Comparison of ENCODE assay signal across 10 cellular contexts in the genomic region with DNA sequence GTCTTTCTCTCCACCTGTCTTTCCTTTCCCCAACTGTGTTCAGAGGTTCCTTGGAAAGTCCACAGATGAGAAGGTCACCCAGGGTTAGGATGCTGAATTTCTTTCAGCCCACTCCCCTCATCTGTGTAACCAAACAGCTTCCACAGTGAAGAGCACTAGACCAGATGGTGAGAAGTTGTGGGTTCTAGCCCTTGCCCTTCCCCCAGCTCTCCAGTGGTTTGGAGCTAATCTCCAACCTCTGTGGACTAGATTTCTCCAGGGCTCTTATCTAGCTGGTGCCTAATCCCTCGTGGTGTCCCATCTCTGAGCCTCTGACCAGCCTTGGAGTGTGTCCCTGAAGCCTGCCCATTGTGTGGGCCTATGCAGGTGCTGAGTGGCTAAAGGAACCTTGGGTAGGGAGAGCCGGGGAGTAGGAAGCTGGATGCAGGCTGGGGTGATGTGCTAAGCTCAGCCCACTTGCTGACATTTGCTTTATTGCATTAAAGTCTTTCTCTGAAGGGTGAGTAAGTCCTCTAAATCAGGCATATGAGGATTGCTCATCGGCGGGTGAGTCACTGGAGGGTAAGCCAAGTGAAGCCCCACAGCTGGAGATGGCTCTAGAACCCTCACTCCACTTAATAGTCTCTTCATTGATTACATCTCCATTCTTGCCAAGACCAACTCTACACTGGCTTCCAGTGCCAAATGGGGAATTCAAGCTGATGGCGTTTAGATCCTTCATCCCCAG. TPM values are rescaled to one million over a fixed set of nuclear protein-coding genes. Genes with fewer than 3 reads are reported as not detected.
DNase-seq lines count a peak whose midpoint lies in the region; ATAC-seq and TF ChIP-seq lines count a peak whose summit lies in the region.
"Had no signal": no experiment of that assay in that cellular context is flagged by ENCODE, and none has a peak within 500 bp of the region (broad histone marks: within the 10 kb centered on the region; RNA-seq: fewer than 3 reads in every experiment).

No MANE protein-coding gene starts in this region.

- intact Hi-C loops in naive thymus-derived CD4-positive, alpha-beta T cell (cut with micrococcal nuclease) = no loop called here

- no peak overlapping the region for H3K4me3 ChIP-seq in NB4 (ENCODE audit: low read depth, low read length)
- no peak overlapping the region for H3K4me3 ChIP-seq in naive thymus-derived CD4-positive, alpha-beta T cell (ENCODE audit: low read length)

- H3K27ac Mint-ChIP-seq in naive thymus-derived CD4-positive, alpha-beta T cell = peak overlapping the region in 1 of 9 donors; percentile 52

- H3K4me1 Mint-ChIP-seq in naive thymus-derived CD4-positive, alpha-beta T cell = peaks cover 0 to 48% (median 0%) of the 10 kb centered on the region in 7 donors

- no peak for TF ChIP-seq CTCF in NB4 (IDR thresholded peaks at IDR 0.05; ENCODE audit: low read depth, low read length)

- H3K4me1 ChIP-seq in naive thymus-derived CD4-positive, alpha-beta T cell (ENCODE audit: control insufficient read depth in 2 of 2, insufficient read depth in 2 of 2, low read length in 2 of 2) = no peaks in the 10 kb centered on the region

- H3K36me3 ChIP-seq in naive thymus-derived CD4-positive, alpha-beta T cell (ENCODE audit: control insufficient read depth in 2 of 3, insufficient read depth in 3 of 3, low read length in 3 of 3) = no peaks in the 10 kb centered on the region

- H3K9me3 ChIP-seq in naive thymus-derived CD4-positive, alpha-beta T cell (ENCODE audit: control insufficient read depth in 2 of 3, low read length in 3 of 3) = no peaks in the 10 kb centered on the region

- peaks cover 0 to 73% (median 28%) of the 10 kb centered on the region in 5 donors for H3K36me3 Mint-ChIP-seq in naive thymus-derived CD4-positive, alpha-beta T cell

- POLR2A ChIA-PET in naive thymus-derived CD4-positive, alpha-beta T cell (lab: Charles Lee) = no interaction called here

- peak; percentile 55 for ATAC-seq in naive thymus-derived CD4-positive, alpha-beta T cell
- ATAC-seq in HG02759 (IDR thresholded peaks at IDR 0.05; ENCODE audit: unreplicated experiment) = no peak

- no peak for TF ChIP-seq POLR2A in NB4 (IDR thresholded peaks at IDR 0.05; ENCODE audit: extremely low read depth, insufficient read length)

- CTCF ChIA-PET in naive thymus-derived CD4-positive, alpha-beta T cell (lab: Charles Lee) = interaction anchor here (1.4 kb wide), 1 partner anchor 14 kb away, joined by 3 read pairs; a partner anchor contains a TSS

- DNase-seq in CD1c-positive myeloid dendritic cell (ENCODE audit: extremely low spot score) (peak; percentile 80), NB4 (ENCODE audit: low read depth) (peak; percentile 59), amniotic epithelial cell (ENCODE audit: low read depth) (peak; percentile 91), NCI-H187 treated with DMSO at 0.1 percent for 48 hours (lab: John Stamatoyannopoulos, UW) (no peak), putamen (ENCODE audit: low spot score) (no peak), NCI-H524 (lab: John Stamatoyannopoulos, UW) (no peak)
- DNase-seq in naive thymus-derived CD4-positive, alpha-beta T cell = peak in 1 of 9 donors; percentile 41
- DNase-seq: NCI-H1092 had no signal

- no peak overlapping the region for H3K4me3 Mint-ChIP-seq in naive thymus-derived CD4-positive, alpha-beta T cell
- H3K4me3 Mint-ChIP-seq: central memory CD8-positive, alpha-beta T cell had no signal

- no peaks in the 10 kb centered on the region for H3K27me3 ChIP-seq in naive thymus-derived CD4-positive, alpha-beta T cell (ENCODE audit: control insufficient read depth in 2 of 2, insufficient read depth in 2 of 2, low read length in 2 of 2)

- no peaks in the 10 kb centered on the region for H3K27me3 Mint-ChIP-seq in naive thymus-derived CD4-positive, alpha-beta T cell
- H3K27me3 Mint-ChIP-seq: central memory CD8-positive, alpha-beta T cell had no signal

- H3K9me3 Mint-ChIP-seq in naive thymus-derived CD4-positive, alpha-beta T cell = peaks cover 0 to 3% (median 0%) of the 10 kb centered on the region in 11 donors
- H3K9me3 Mint-ChIP-seq: central memory CD8-positive, alpha-beta T cell had no signal

- H3K27ac ChIP-seq in naive thymus-derived CD4-positive, alpha-beta T cell (ENCODE audit: low read depth, low read length) = no peak overlapping the region

RNA-seq across cellular contexts. Expression of a gene that starts 14.9 kb away (rescaled TPM):
- total RNA-seq in naive thymus-derived CD4-positive, alpha-beta T cell = 10 to 100 TPM in 3 of 5 experiments, under 1 TPM in 2; 0.38 to 57.2 (median 35.7) TPM
- polyA plus RNA-seq in naive thymus-derived CD4-positive, alpha-beta T cell = under 1 TPM; 0.17 to 0.23 TPM

RNA-seq across cellular contexts. Expression of a gene that starts 54.9 kb away (rescaled TPM):
- total RNA-seq in naive thymus-derived CD4-positive, alpha-beta T cell = 10 to 100 TPM; 29.8 to 69.8 (median 48.5) TPM
- 10 to 100 TPM; 64.8 to 88.2 TPM for polyA plus RNA-seq in naive thymus-derived CD4-positive, alpha-beta T cell

Comparison
In these comparisons a context has a peak if more than half of its experiments do, and no peak if none do; other contexts are left out.
1. DNase-seq: peak in CD1c-positive myeloid dendritic cell (single experiment), NB4 (single experiment) and amniotic epithelial cell (single experiment); none in NCI-H187 treated with DMSO at 0.1 percent for 48 hours (single experiment), putamen (single experiment) and NCI-H524 (0 of 2).